ENCODE assay signal across 9 cellular contexts in the genomic region with DNA sequence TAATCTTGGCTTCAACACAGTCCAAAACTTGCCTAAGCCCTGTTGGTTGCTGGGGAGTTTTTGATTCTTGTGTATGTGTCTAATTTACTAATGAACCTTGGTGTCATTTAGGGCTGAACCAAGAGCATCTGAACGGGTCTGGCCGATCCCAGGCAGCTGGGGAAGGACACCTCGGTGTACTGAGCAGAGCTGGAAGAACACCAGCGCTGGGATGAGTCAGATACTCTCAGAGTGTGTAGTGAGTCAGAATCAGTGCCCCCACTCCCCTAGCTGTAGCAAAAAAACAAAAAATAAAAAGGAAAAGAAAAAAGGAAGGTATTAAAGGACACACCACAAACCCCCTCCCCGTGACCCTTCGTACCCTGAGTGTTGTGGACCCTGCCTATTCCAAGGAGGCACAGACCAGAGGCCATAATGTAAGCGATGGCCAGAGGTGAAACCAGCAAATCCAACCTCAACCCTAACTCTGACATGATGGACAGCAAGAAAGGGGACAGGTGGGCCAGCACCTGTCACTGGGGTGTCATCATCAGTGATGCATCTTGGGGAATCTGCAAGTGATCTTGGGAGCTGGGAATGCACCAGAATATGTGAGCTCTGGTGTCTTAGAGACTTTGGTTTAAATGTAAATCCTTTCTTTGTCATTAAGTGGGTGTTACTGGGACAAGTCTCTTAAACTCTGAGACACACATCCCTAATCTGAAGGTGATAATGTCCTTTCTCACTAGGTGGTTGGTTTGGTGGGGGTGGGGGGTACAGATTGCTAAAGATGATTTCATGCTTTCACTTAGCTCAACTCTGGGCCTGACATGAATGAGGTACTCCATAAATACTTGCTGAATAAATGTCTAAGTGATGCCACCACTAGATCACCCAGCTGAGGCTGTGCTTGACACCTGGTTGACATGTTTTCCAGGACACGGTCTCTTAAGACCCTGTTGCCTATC. TPM values are rescaled to one million over a fixed set of nuclear protein-coding genes. Genes with fewer than 3 reads are reported as not detected.
A peak's percentile ranks its signal among the peaks of the same experiment; 100 is the strongest.
DNase-seq lines count a peak whose midpoint lies in the region; ATAC-seq and TF ChIP-seq lines count a peak whose summit lies in the region.
"Had no signal": no experiment of that assay in that cellular context is flagged by ENCODE, and none has a peak within 500 bp of the region (broad histone marks: within the 10 kb centered on the region; RNA-seq: fewer than 3 reads in every experiment).

No MANE protein-coding gene starts in this region.

- intact Hi-C loops in posterior vena cava (cut with DNase I), result no loop called here

- no peaks in the 10 kb centered on the region for H3K36me3 Mint-ChIP-seq in endothelial cell (ENCODE audit: low read depth, unreplicated experiment)
- H3K36me3 Mint-ChIP-seq: activated naive CD8-positive, alpha-beta T cell treated with anti-CD3 and anti-CD28 coated beads, Interleukin-2, amount 10 ng/mL, durations not matched to agents 7 days and 5 days had no signal

- ATAC-seq in HG03280 (IDR thresholded peaks at IDR 0.05; ENCODE audit: unreplicated experiment) (no peak), HG02973 (IDR thresholded peaks at IDR 0.05; ENCODE audit: unreplicated experiment) (no peak), GM19467 (IDR thresholded peaks at IDR 0.05; ENCODE audit: unreplicated experiment) (no peak)

- no peak for TF ChIP-seq POLR2A in erythroblast (IDR thresholded peaks at IDR 0.05; ENCODE audit: low read length)

- no peak overlapping the region for H3K4me3 Mint-ChIP-seq in endothelial cell (ENCODE audit: unreplicated experiment)
- H3K4me3 Mint-ChIP-seq: activated naive CD8-positive, alpha-beta T cell treated with anti-CD3 and anti-CD28 coated beads, Interleukin-2, amount 10 ng/mL, durations not matched to agents 7 days and 5 days had no signal

- H3K27ac Mint-ChIP-seq in endothelial cell (ENCODE audit: unreplicated experiment), result no peak overlapping the region
- H3K27ac Mint-ChIP-seq: activated naive CD8-positive, alpha-beta T cell treated with anti-CD3 and anti-CD28 coated beads, Interleukin-2, amount 10 ng/mL, durations not matched to agents 7 days and 5 days had no signal

- no peaks in the 10 kb centered on the region for H3K9me3 Mint-ChIP-seq in endothelial cell (ENCODE audit: unreplicated experiment)
- H3K9me3 Mint-ChIP-seq: activated naive CD8-positive, alpha-beta T cell treated with anti-CD3 and anti-CD28 coated beads, Interleukin-2, amount 10 ng/mL, durations not matched to agents 7 days and 5 days had no signal

- peaks cover 17% of the 10 kb centered on the region for H3K4me1 Mint-ChIP-seq in endothelial cell (ENCODE audit: unreplicated experiment)

- no peak for TF ChIP-seq CTCF in endothelial cell (IDR thresholded peaks at IDR 0.05; ENCODE audit: unreplicated experiment)

- H3K27me3 Mint-ChIP-seq in endothelial cell (ENCODE audit: unreplicated experiment), result peaks cover 3% of the 10 kb centered on the region

- DNase-seq in CD1c-positive myeloid dendritic cell (ENCODE audit: extremely low spot score), result peak; percentile 54
- peak; percentile 55 for DNase-seq in OCI-M1 (lab: John Stamatoyannopoulos, UW)
- DNase-seq in erythroblast (lab: John Stamatoyannopoulos, UW), result peak; percentile 75 to 86
- peak; percentile 92 for DNase-seq in posterior vena cava (ENCODE audit: low spot score)
- no peak for DNase-seq in endothelial cell (ENCODE audit: low spot score)
- DNase-seq: activated naive CD8-positive, alpha-beta T cell treated with anti-CD3 and anti-CD28 coated beads, Interleukin-2, amount 10 ng/mL, durations not matched to agents 7 days and 5 days had no signal

RNA-seq across cellular contexts. Expression of gene NCOA1, which starts 34.2 kb away (rescaled TPM):
- 10 to 100 TPM; 43.0 to 43.3 TPM for total RNA-seq in posterior vena cava
- 47.4 TPM for total RNA-seq in endothelial cell (ENCODE audit: unreplicated experiment)
